In genomic region chr11:61293869-61294716, GRCh38 we compare ENCODE assay signal across 9 cellular contexts. TPM values are rescaled to one million over a fixed set of nuclear protein-coding genes. Genes with fewer than 3 reads are reported as not detected.
DNase-seq lines count a peak whose midpoint lies in the region; ATAC-seq, FAIRE-seq and TF ChIP-seq lines count a peak whose summit lies in the region.
"Had no signal": no experiment of that assay in that cellular context is flagged by ENCODE, and none has a peak within 500 bp of the region (broad histone marks: within the 10 kb centered on the region; RNA-seq: fewer than 3 reads in every experiment).

No MANE protein-coding gene starts in this region.

- H3K9me3 ChIP-seq in BLaER1 (no peaks in the 10 kb centered on the region), PC-3 (ENCODE audit: low read length) (no peaks in the 10 kb centered on the region), astrocyte (ENCODE audit: insufficient read depth, low read depth, low read length) (no peaks in the 10 kb centered on the region), iPS-20b (ENCODE audit: insufficient read depth, low read depth, low read length) (no peaks in the 10 kb centered on the region)

- H3K27me3 Mint-ChIP-seq in astrocyte (ENCODE audit: low read depth, unreplicated experiment) = peaks cover 8% of the 10 kb centered on the region

- no peaks in the 10 kb centered on the region for H3K9me2 ChIP-seq in PC-3 (replicated peaks; ENCODE audit: low read length)

- peaks cover 13% of the 10 kb centered on the region for H3K36me3 Mint-ChIP-seq in astrocyte (ENCODE audit: low read depth, unreplicated experiment)

- no peaks in the 10 kb centered on the region for H3F3A ChIP-seq in PC-3 (ENCODE audit: low read length, unreplicated experiment)

- H3K4me2 ChIP-seq in BLaER1 (peak overlapping the region; percentile 99), PC-3 (ENCODE audit: low read length) (peak overlapping the region; percentile 100), astrocyte (ENCODE audit: low read length) (peak overlapping the region; percentile 93)

- no peaks in the 10 kb centered on the region for H3K27me3 ChIP-seq in BLaER1
- peaks cover 12% of the 10 kb centered on the region for H3K27me3 ChIP-seq in PC-3 (ENCODE audit: low read length)
- H3K27me3 ChIP-seq in astrocyte (ENCODE audit: insufficient read depth, low read length) = peaks cover 27% of the 10 kb centered on the region
- H3K27me3 ChIP-seq in iPS-20b (ENCODE audit: insufficient read depth, low read length) = peaks cover 20% of the 10 kb centered on the region

- no TSS peak for BruUV-seq in PC-3 (replicated peaks; lab: Mats Ljungman, UMichigan)

- POLR2A ChIA-PET in PC-3 (lab: Charles Lee; ENCODE audit: unreplicated experiment) = no interaction called here

- H2AFZ ChIP-seq in PC-3 (ENCODE audit: low read length) = peak overlapping the region; percentile 92
- peak overlapping the region; percentile 49 for H2AFZ ChIP-seq in astrocyte (ENCODE audit: low read depth, low read length)

- peak overlapping the region; percentile 96 for H3K9ac ChIP-seq in BLaER1
- H3K9ac ChIP-seq in PC-3 (ENCODE audit: low read length) = peak overlapping the region; percentile 26; the same call in 1 of the 2 replicates
- peak overlapping the region; percentile 72 for H3K9ac ChIP-seq in astrocyte (ENCODE audit: low read length)
- H3K9ac ChIP-seq in iPS-20b (ENCODE audit: low read depth, low read length) = peak overlapping the region; percentile 74

- H3K4me1 ChIP-seq in BLaER1 = peaks cover 74% of the 10 kb centered on the region
- peaks cover 12% of the 10 kb centered on the region for H3K4me1 ChIP-seq in PC-3 (ENCODE audit: insufficient read depth, low read length)
- peaks cover 44% of the 10 kb centered on the region for H3K4me1 ChIP-seq in astrocyte (ENCODE audit: insufficient read depth, low read length)
- peaks cover 4% of the 10 kb centered on the region; the same call in 1 of the 2 replicates for H3K4me1 ChIP-seq in iPS-20b (ENCODE audit: insufficient read depth, low read length)

- ATAC-seq in GM18873 (IDR thresholded peaks at IDR 0.05; ENCODE audit: low FRiP score, unreplicated experiment) (peak; percentile 18), HG03159 (IDR thresholded peaks at IDR 0.05; ENCODE audit: unreplicated experiment) (peak; percentile 25), PC-3 (peak; percentile 55)

- peak overlapping the region; percentile 83 for H3K4me3 Mint-ChIP-seq in astrocyte (ENCODE audit: unreplicated experiment)

- TF ChIP-seq CTCF in PC-3 (conservative IDR thresholded peaks at IDR 0.05; ENCODE audit: low read depth, low read length) = no peak
- TF ChIP-seq CTCF in astrocyte (IDR thresholded peaks at IDR 0.05; ENCODE audit: insufficient read depth, low read depth, low read length) = peak; percentile 12

- H3K27ac Mint-ChIP-seq in astrocyte (ENCODE audit: unreplicated experiment) = peak overlapping the region; percentile 88

- peak overlapping the region; percentile 88 for H3K4me3 ChIP-seq in BLaER1
- H3K4me3 ChIP-seq in PC-3 (ENCODE audit: low read length) = peak overlapping the region; percentile 72
- H3K4me3 ChIP-seq in astrocyte (ENCODE audit: insufficient read depth, low read depth, low read length) = peak overlapping the region; percentile 53
- H3K4me3 ChIP-seq in iPS-20b (ENCODE audit: low read length) = peak overlapping the region; percentile 79

- H3K9me3 Mint-ChIP-seq in astrocyte (ENCODE audit: unreplicated experiment) = no peaks in the 10 kb centered on the region

- H3K4me1 Mint-ChIP-seq in astrocyte (ENCODE audit: low read depth, unreplicated experiment) = peaks cover 32% of the 10 kb centered on the region

- FAIRE-seq in astrocyte (lab: Jason Lieb, UNC) = no peak

- H3K36me3 ChIP-seq in BLaER1 (peaks cover 48% of the 10 kb centered on the region), PC-3 (ENCODE audit: low read depth, low read length) (peaks cover 7% of the 10 kb centered on the region), astrocyte (ENCODE audit: insufficient read depth, low read length) (no peaks in the 10 kb centered on the region), iPS-20b (ENCODE audit: insufficient read depth, low read depth, low read length) (peaks cover 28% of the 10 kb centered on the region)

- CTCF ChIA-PET in PC-3 (lab: Charles Lee) = no interaction called here

- H3K27ac ChIP-seq in BLaER1 = peak overlapping the region; percentile 97
- no peak overlapping the region for H3K27ac ChIP-seq in PC-3 (ENCODE audit: low read length)
- no peak overlapping the region for H3K27ac ChIP-seq in astrocyte (ENCODE audit: low read depth, low read length)
- H3K27ac ChIP-seq in iPS-20b (ENCODE audit: low read length) = no peak overlapping the region

- H4K20me1 ChIP-seq in BLaER1 = peaks cover 48% of the 10 kb centered on the region
- H4K20me1 ChIP-seq in PC-3 (ENCODE audit: low read length) = no peaks in the 10 kb centered on the region
- H4K20me1 ChIP-seq in astrocyte (ENCODE audit: insufficient read depth, low read length) = peaks cover 54% of the 10 kb centered on the region

- intact Hi-C loops in PC-3 (cut with micrococcal nuclease) = no loop called here

- DNase-seq in PC-3 (peak; percentile 22), astrocyte (ENCODE audit: low read depth) (no peak), OCI-M2 (lab: John Stamatoyannopoulos, UW; ENCODE audit: unreplicated experiment) (no peak)
- peak; percentile 19 to 44 for DNase-seq in stimulated activated CD4-positive, alpha-beta T cell treated with anti-CD3 and anti-CD28 coated beads, Interleukin-12 subunit alpha, Interleukin-12 subunit beta, amount 100 ng/mL, for 24 hours (ENCODE audit: low read depth in 2 of 2)

- H3K79me2 ChIP-seq in PC-3 (ENCODE audit: low read length) (no peaks in the 10 kb centered on the region), astrocyte (ENCODE audit: insufficient read depth, low read length) (no peaks in the 10 kb centered on the region)

RNA-seq across cellular contexts. Expression of gene VWCE, which starts 1.0 kb away (rescaled TPM):
- total RNA-seq in PC-3 (2014; rRNA removed) = 0.15 and 0.35 TPM in 2 replicates
- 12.2 and 17.7 TPM in 2 replicates for total RNA-seq in astrocyte

RNA-seq across cellular contexts. Expression of gene DDB1, which starts 38.8 kb away (rescaled TPM):
- total RNA-seq in PC-3 (2014; rRNA removed) (450 and 451 TPM in 2 replicates), astrocyte (222 and 251 TPM in 2 replicates)

RNA-seq across cellular contexts. Expression of gene TKFC, which starts 38.9 kb away (rescaled TPM):
- total RNA-seq in PC-3 (2014; rRNA removed) = 56.9 and 88.5 TPM in 2 replicates
- total RNA-seq in astrocyte = 23.8 and 23.9 TPM in 2 replicates

RNA-seq across cellular contexts. Expression of gene PGA5, which starts 53.1 kb away (rescaled TPM):
- total RNA-seq in PC-3 (2014; rRNA removed) (not detected in 2 replicates), astrocyte (0.79 and 1.4 TPM in 2 replicates)
- total RNA-seq: SK-MEL-5 had no signal

Comparison
In these comparisons a context has a peak if more than half of its experiments do, and no peak if none do; other contexts are left out.
1. H3K9ac ChIP-seq: peak in every context shown above with its lines; median percentile 96 in BLaER1; 74 in iPS-20b; 72 in astrocyte; 26 in PC-3.
2. DNase-seq: peak in PC-3 (single experiment) and stimulated activated CD4-positive, alpha-beta T cell treated with anti-CD3 and anti-CD28 coated beads, Interleukin-12 subunit alpha, Interleukin-12 subunit beta, amount 100 ng/mL, for 24 hours (2 of 2); none in astrocyte (single experiment) and OCI-M2 (single experiment).
3. Peak in every context shown above with its lines, with median percentiles within 50 percentile points of each other: H3K4me2 ChIP-seq, H3K4me3 ChIP-seq and ATAC-seq.